ENCODE assay signal across 21 cellular contexts in the genomic region with DNA sequence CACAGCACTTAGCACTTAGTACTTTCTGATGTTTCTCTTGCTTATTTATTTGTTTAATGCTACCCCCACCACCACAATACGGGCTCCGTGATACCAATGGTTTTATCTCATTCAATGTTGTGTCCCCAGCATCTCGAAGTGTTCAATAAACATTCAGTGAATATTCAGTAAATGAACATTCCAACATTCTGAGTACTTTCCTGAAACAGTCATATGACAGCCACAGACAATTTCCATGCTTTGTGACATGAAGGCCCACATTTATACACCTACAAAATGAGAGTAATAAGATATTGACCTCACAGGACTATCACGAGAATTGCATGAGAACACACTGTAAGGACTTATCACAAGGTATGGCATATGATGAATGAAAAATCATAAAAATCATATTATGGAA.
"Had no signal": no experiment of that assay in that cellular context is flagged by ENCODE, and none has a peak within 500 bp of the region (broad histone marks: within the 10 kb centered on the region; RNA-seq: fewer than 3 reads in every experiment).

No MANE protein-coding gene starts in this region.

- H3K4me3 Mint-ChIP-seq: nephron had no signal

- H3K27me3 ChIP-seq: gastroesophageal sphincter, left lung, pancreas, stomach, transverse colon had no signal

- H3K9me3 ChIP-seq: pancreas had no signal

- H3K4me3 ChIP-seq: gastroesophageal sphincter, left lung, lower lobe of right lung, pancreas, stomach, thoracic aorta, transverse colon had no signal

- ATAC-seq: esophagus mucosa, gastroesophageal sphincter, left lung, lower lobe of right lung, pancreas, right cardiac atrium had no signal

- H3K27ac ChIP-seq: left lung, lower lobe of right lung, pancreas, thoracic aorta had no signal

- DNase-seq: effector memory CD4-positive, alpha-beta T cell; glutamatergic neuron; islet precursor cell; left lung; lower lobe of right lung; mesenchymal stem cell; naive B cell; occipital lobe; pancreas; right cardiac atrium; small intestine; stimulated activated CD4-positive, alpha-beta T cell treated with anti-CD3 and anti-CD28 coated beads, Interleukin-12 subunit alpha, Interleukin-12 subunit beta, amount 100 ng/mL, for 4 hours; stimulated activated naive CD4-positive, alpha-beta T cell; stomach; substantia nigra; transverse colon had no signal

- H3K4me1 ChIP-seq: left lung, lower lobe of right lung, pancreas, stomach, transverse colon had no signal

- H3K36me3 ChIP-seq: gastroesophageal sphincter, left lung, lower lobe of right lung, pancreas, stomach, thoracic aorta, transverse colon had no signal

- H3K27ac Mint-ChIP-seq: progenitor cell of endocrine pancreas had no signal

- H3K27me3 Mint-ChIP-seq: naive B cell, progenitor cell of endocrine pancreas had no signal
